ENCODE assay signal across 10 cellular contexts in the genomic region with DNA sequence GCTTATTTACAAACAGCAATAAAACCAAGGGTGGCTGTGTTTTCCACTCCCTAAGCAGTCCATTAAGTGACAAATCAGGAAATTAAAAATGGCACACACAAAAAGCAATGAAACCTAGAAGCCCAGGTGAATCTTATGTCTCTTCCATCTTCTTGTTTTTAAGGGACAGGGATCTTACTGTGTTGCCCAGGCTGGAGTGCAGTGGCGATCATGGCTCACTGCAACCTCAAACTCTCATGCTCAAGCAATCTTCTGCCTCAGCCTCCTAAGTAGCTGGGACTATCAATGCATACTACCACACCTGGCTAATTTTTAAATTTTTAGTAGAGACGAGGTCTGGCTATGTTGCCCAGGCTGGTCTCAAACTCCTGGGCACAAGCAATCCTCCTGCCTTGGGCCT. TPM values are rescaled to one million over a fixed set of nuclear protein-coding genes. Genes with fewer than 3 reads are reported as not detected.
DNase-seq lines count a peak whose midpoint lies in the region; ATAC-seq and TF ChIP-seq lines count a peak whose summit lies in the region.
"Had no signal": no experiment of that assay in that cellular context is flagged by ENCODE, and none has a peak within 500 bp of the region (broad histone marks: within the 10 kb centered on the region; RNA-seq: fewer than 3 reads in every experiment).

No MANE protein-coding gene starts in this region.

- H3K27ac ChIP-seq in right cardiac atrium (ENCODE audit: low read length) (peak overlapping the region; percentile 9), left lung (peak overlapping the region in 1 of 2 donors; percentile 81), upper lobe of right lung (peak overlapping the region; percentile 76)

- H3K27me3 ChIP-seq in right cardiac atrium (ENCODE audit: control insufficient read depth, insufficient read depth) = no peaks in the 10 kb centered on the region
- H3K27me3 ChIP-seq in left lung = no peaks in the 10 kb centered on the region
- no peaks in the 10 kb centered on the region for H3K27me3 ChIP-seq in upper lobe of right lung
- H3K27me3 ChIP-seq: BLaER1 had no signal

- intact Hi-C loops in right cardiac atrium (cut with DNase I) = loop anchor here in 1 of 4 donors (10.0 kb wide), 1 partner anchor 95 kb away; no protein-coding TSS in a partner anchor
- intact Hi-C loops in Right ventricle myocardium inferior (cut with DNase I) = loop anchor here (10.0 kb wide), 1 partner anchor 95 kb away; no protein-coding TSS in a partner anchor
- intact Hi-C loops in left lung (cut with DNase I) = no loop called here
- intact Hi-C loops in upper lobe of right lung (cut with DNase I) = loop anchor here (10.0 kb wide), 1 partner anchor 65 kb away; a partner anchor contains a TSS

- POLR2A ChIA-PET in activated naive CD8-positive, alpha-beta T cell treated with anti-CD3 and anti-CD28 coated beads, Interleukin-2, amount 10 ng/mL, durations not matched to agents 7 days and 5 days (lab: Charles Lee) = interaction anchor here (0.9 kb wide), 1 partner anchor 38 kb away, joined by 3 read pairs; no protein-coding TSS in a partner anchor

- H3K4me3 ChIP-seq in right cardiac atrium (ENCODE audit: low read length) (no peak overlapping the region), left lung (peak overlapping the region; percentile 35 to 44), upper lobe of right lung (peak overlapping the region; percentile 50)
- H3K4me3 ChIP-seq: BLaER1 had no signal

- H3K27ac Mint-ChIP-seq in activated naive CD8-positive, alpha-beta T cell treated with anti-CD3 and anti-CD28 coated beads, Interleukin-2, amount 10 ng/mL, durations not matched to agents 7 days and 5 days = peak overlapping the region; percentile 2
- H3K27ac Mint-ChIP-seq: IgD-negative memory B cell had no signal

- H3K9me3 ChIP-seq in right cardiac atrium (ENCODE audit: control insufficient read depth, low read length) (no peaks in the 10 kb centered on the region), left lung (no peaks in the 10 kb centered on the region), upper lobe of right lung (no peaks in the 10 kb centered on the region)
- H3K9me3 ChIP-seq: BLaER1 had no signal

- no peaks in the 10 kb centered on the region for H3K27me3 Mint-ChIP-seq in activated naive CD8-positive, alpha-beta T cell treated with anti-CD3 and anti-CD28 coated beads, Interleukin-2, amount 10 ng/mL, durations not matched to agents 7 days and 5 days
- H3K27me3 Mint-ChIP-seq: IgD-negative memory B cell had no signal

- no peaks in the 10 kb centered on the region for H3K36me3 Mint-ChIP-seq in activated naive CD8-positive, alpha-beta T cell treated with anti-CD3 and anti-CD28 coated beads, Interleukin-2, amount 10 ng/mL, durations not matched to agents 7 days and 5 days
- H3K36me3 Mint-ChIP-seq: IgD-negative memory B cell had no signal

- TF ChIP-seq CTCF in left lung (IDR thresholded peaks at IDR 0.05) (no peak), upper lobe of right lung (IDR thresholded peaks at IDR 0.05) (no peak)

- peaks cover 24% of the 10 kb centered on the region for H3K4me1 Mint-ChIP-seq in activated naive CD8-positive, alpha-beta T cell treated with anti-CD3 and anti-CD28 coated beads, Interleukin-2, amount 10 ng/mL, durations not matched to agents 7 days and 5 days

- peak overlapping the region; percentile 25 for H3K4me3 Mint-ChIP-seq in activated naive CD8-positive, alpha-beta T cell treated with anti-CD3 and anti-CD28 coated beads, Interleukin-2, amount 10 ng/mL, durations not matched to agents 7 days and 5 days
- H3K4me3 Mint-ChIP-seq: IgD-negative memory B cell had no signal

- no peak for DNase-seq in right cardiac atrium
- no peak for DNase-seq in Right ventricle myocardium inferior (ENCODE audit: missing footprints)
- no peak for DNase-seq in activated naive CD8-positive, alpha-beta T cell treated with anti-CD3 and anti-CD28 coated beads, Interleukin-2, amount 10 ng/mL, durations not matched to agents 7 days and 5 days
- no peak for DNase-seq in left lung
- DNase-seq in upper lobe of right lung = no peak
- no peak for DNase-seq in NK-92 treated with Interleukin-12 subunit alpha and Interleukin-12 subunit beta, amount 100 ng/mL, for 24 hours (lab: John Stamatoyannopoulos, UW)
- DNase-seq in stimulated activated CD4-positive, alpha-beta T cell treated with anti-CD3 and anti-CD28 coated beads, Interleukin-2, amount 100 ng/mL, for 24 hours = no peak

- WGBS in right cardiac atrium = 88% methylated on average over 2 of the region's 2 CpGs

- H3K4me1 ChIP-seq in right cardiac atrium (ENCODE audit: control insufficient read depth, insufficient read depth, low read length) (peaks cover 5% of the 10 kb centered on the region), left lung (peaks cover under 1 to 40% of the 10 kb centered on the region in 2 donors), upper lobe of right lung (peaks cover 20% of the 10 kb centered on the region)

- H3K36me3 ChIP-seq in left lung (peaks cover 0 to 13% of the 10 kb centered on the region in 2 donors), upper lobe of right lung (no peaks in the 10 kb centered on the region)
- H3K36me3 ChIP-seq: BLaER1 had no signal

- ATAC-seq in right cardiac atrium (no peak), Right ventricle myocardium inferior (no peak), left lung (no peak), upper lobe of right lung (no peak), HG02840 (IDR thresholded peaks at IDR 0.05; ENCODE audit: low FRiP score, unreplicated experiment) (no peak)
- ATAC-seq in activated naive CD8-positive, alpha-beta T cell treated with anti-CD3 and anti-CD28 coated beads, Interleukin-2, amount 10 ng/mL, durations not matched to agents 7 days and 5 days (ENCODE audit: low read depth) = no peak

- no peaks in the 10 kb centered on the region for H3K9me3 Mint-ChIP-seq in activated naive CD8-positive, alpha-beta T cell treated with anti-CD3 and anti-CD28 coated beads, Interleukin-2, amount 10 ng/mL, durations not matched to agents 7 days and 5 days
- H3K9me3 Mint-ChIP-seq: IgD-negative memory B cell had no signal

RNA-seq across cellular contexts. Expression of a gene that starts 52.4 kb away (rescaled TPM):
- total RNA-seq in right cardiac atrium = 10 to 100 TPM; 14.0 to 18.8 (median 17.7) TPM
- 15.6 TPM for polyA plus RNA-seq in right cardiac atrium
- 9.6 TPM for total RNA-seq in Right ventricle myocardium inferior
- 10 to 100 TPM; 47.1 to 53.0 TPM for total RNA-seq in activated naive CD8-positive, alpha-beta T cell treated with anti-CD3 and anti-CD28 coated beads, Interleukin-2, amount 10 ng/mL, durations not matched to agents 7 days and 5 days
- 10 to 100 TPM; 38.1 to 40.1 TPM for total RNA-seq in left lung
- total RNA-seq in upper lobe of right lung = 33.2 TPM

Comparison
In these comparisons a context has a peak if more than half of its experiments do, and no peak if none do; other contexts are left out.
1. intact Hi-C loops: an anchor here in Right ventricle myocardium inferior (10.0 kb wide) and upper lobe of right lung (10.0 kb wide); none called in left lung.